In genomic region chr9:77857513-77858298, GRCh38 we compare ENCODE assay signal across 1 cellular context.
TF ChIP-seq lines count a peak whose summit lies in the region.

No MANE protein-coding gene starts in this region.

TF ChIP-seq in K562, 482 proteins besides CTCF, POLR2A, EP300 and RAD21 (continued from another document):
- TF ChIP-seq ZNF277 (CRISPR knock-in tag; IDR thresholded peaks at IDR 0.05; ENCODE audit: borderline replicate concordance) (no peak), BRD4 (IDR thresholded peaks at IDR 0.05) (no peak), CEBPG (CRISPR knock-in tag; IDR thresholded peaks at IDR 0.05) (no peak), CEBPG (tag; conservative IDR thresholded peaks at IDR 0.05 in 1 of 2, IDR thresholded peaks at IDR 0.05 in 1 of 2) (no peak)
